In the genomic region with DNA sequence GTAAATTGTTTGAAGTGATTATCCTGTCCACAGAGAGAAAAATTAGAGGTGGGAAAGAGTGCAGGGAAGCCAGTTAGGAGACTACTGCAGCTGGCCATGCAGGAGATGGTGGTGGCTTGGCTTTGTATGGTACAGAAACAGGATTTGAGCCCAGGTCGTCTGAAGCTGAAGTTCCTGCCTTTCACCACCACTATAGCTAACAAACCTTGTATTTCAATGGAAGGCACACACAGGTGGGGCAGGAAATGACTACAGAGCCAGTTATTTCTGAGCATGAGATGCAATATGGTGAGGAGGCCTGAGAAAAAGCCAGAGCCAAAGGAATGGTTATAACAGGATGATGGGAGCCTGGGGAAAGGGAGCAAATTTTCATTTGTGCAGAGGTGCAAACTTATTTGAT, we compare ENCODE assay signal across 1 cellular context.
TF ChIP-seq lines count a peak whose summit lies in the region.

No MANE protein-coding gene starts in this region.

TF ChIP-seq in HCT116, 20 proteins besides CTCF, POLR2A, EP300 and RAD21 (continued from another document):
- no peak for TF ChIP-seq REST (IDR thresholded peaks at IDR 0.05; ENCODE audit: low read depth)
TF ChIP-seq in HCT116: peak in this region for 0.
